25 cellular contexts compared by ENCODE assay signal in the genomic region with DNA sequence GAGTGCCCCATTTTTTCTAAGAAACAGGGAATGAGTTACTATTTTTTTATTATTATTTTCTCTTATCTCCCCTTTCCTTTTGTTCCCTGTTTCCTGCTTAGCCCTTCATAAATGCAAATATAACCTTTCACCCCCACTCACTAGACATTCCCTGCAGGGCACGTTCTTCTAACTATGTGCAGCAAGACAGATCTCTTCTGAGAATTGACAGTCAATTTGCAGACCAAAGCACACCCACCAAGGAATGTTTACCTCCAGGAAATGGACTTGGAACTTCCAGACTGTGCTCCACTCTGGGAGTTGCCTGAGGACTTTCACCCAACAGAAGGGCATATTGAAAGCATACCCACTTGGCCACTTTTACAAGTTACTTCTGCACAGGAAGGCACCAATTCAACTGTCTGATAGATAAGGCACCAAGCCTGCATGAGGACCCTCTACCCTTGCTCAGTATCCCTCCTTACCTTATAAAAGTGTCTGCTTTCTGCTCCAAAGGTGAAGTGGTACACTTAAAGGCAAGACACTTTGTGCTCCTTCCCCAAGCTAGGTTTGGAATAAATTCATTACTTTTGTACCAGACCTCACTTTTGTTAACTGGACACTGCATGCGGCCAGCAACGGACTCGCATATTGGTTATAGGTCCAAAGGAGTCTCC. TPM values are rescaled to one million over a fixed set of nuclear protein-coding genes. Genes with fewer than 3 reads are reported as not detected.
DNase-seq lines count a peak whose midpoint lies in the region; TF ChIP-seq lines count a peak whose summit lies in the region.
"Had no signal": no experiment of that assay in that cellular context is flagged by ENCODE, and none has a peak within 500 bp of the region (broad histone marks: within the 10 kb centered on the region; RNA-seq: fewer than 3 reads in every experiment).

No MANE protein-coding gene starts in this region.

- TF ChIP-seq POLR2A in spleen (IDR thresholded peaks at IDR 0.05) = no peak

- DNase-seq in KBM-7 = peak; percentile 9
- DNase-seq in colonic mucosa = peak; percentile 68
- DNase-seq in retina = no peak
- DNase-seq in activated CD4-positive, alpha-beta T cell treated with anti-CD3 and anti-CD28 coated beads, Interleukin-2, amount 50 U/mL, for 1 hour = no peak
- DNase-seq in spleen = no peak
- DNase-seq in HAP-1 (ENCODE audit: low spot score in 2 of 2) = no peak
- DNase-seq: activated CD4-positive, alpha-beta T cell treated with anti-CD3 and anti-CD28 coated beads, Interleukin-2, amount 10 ng/mL, durations not matched to agents 7 days and 5 days; CD8-positive, alpha-beta T cell; DMS79; esophagus squamous epithelium; IMR-90; NCI-H1417; NCI-H510A; nephron progenitor cell; NK-92 treated with Interleukin-12 subunit alpha and Interleukin-12 subunit beta, amount 100 ng/mL, for 24 hours; posterior cingulate gyrus; stimulated activated CD4-positive, alpha-beta T cell treated with anti-CD3 and anti-CD28 coated beads, Interleukin-2, amount 100 ng/mL, for 24 hours; T-helper 17 cell had no signal

- H3K27ac ChIP-seq in colonic mucosa = peak overlapping the region; percentile 78
- no peak overlapping the region for H3K27ac ChIP-seq in liver (ENCODE audit: low read depth in 1 of 2, low read length in 2 of 2)
- H3K27ac ChIP-seq in spleen = no peak overlapping the region
- H3K27ac ChIP-seq: ascending aorta, esophagus squamous epithelium, SK-N-MC, suprapubic skin, VCaP had no signal

- H3K9ac ChIP-seq in colonic mucosa (ENCODE audit: low read depth in 2 of 2, low read length in 2 of 2) (peak overlapping the region in 1 of 2 donors; percentile 53), liver (ENCODE audit: low read depth in 1 of 2, low read length in 2 of 2) (no peak overlapping the region)

- in situ Hi-C loops in KBM-7 (cut with MboI; ENCODE audit: low pct_unique_long_range_greater_than_20kb, low sequenced_read_pairs) (loop anchor here (5.0 kb wide), 1 partner anchor 56 kb away; no protein-coding TSS in a partner anchor), HAP-1 (cut with MboI; ENCODE audit: low sequenced_read_pairs) (loop anchor here (5.0 kb wide), 1 partner anchor 56 kb away; no protein-coding TSS in a partner anchor)

- H3K36me3 ChIP-seq in colonic mucosa (no peaks in the 10 kb centered on the region), liver (ENCODE audit: control insufficient read depth in 4 of 4, insufficient read depth in 3 of 4, low read depth in 1 of 4, low read length in 3 of 4) (no peaks in the 10 kb centered on the region), spleen (peaks cover 0 to 13% (median 0%) of the 10 kb centered on the region in 6 donors), HAP-1 (replicated peaks) (no peaks in the 10 kb centered on the region)
- H3K36me3 ChIP-seq: suprapubic skin had no signal

- H3K27me3 ChIP-seq in colonic mucosa = no peaks in the 10 kb centered on the region
- no peaks in the 10 kb centered on the region for H3K27me3 ChIP-seq in liver (ENCODE audit: control insufficient read depth in 4 of 4, insufficient read depth in 4 of 4, low read length in 3 of 4)
- no peaks in the 10 kb centered on the region for H3K27me3 ChIP-seq in spleen (replicated peaks in 1 of 7)
- no peaks in the 10 kb centered on the region for H3K27me3 ChIP-seq in HAP-1 (ENCODE audit: low read depth)
- H3K27me3 ChIP-seq: ascending aorta, esophagus squamous epithelium, suprapubic skin had no signal

- WGBS in liver = 73% methylated on average over 4 of the region's 4 CpGs
- WGBS in spleen, 5 donors = 74 to 90% (median 88%) methylated on average over 4 of the region's 4 CpGs

- H3K4me1 ChIP-seq in colonic mucosa (peaks cover 8% of the 10 kb centered on the region), liver (ENCODE audit: control insufficient read depth in 4 of 4, insufficient read depth in 4 of 4, low read length in 3 of 4) (peaks cover 0 to 10% (median 4%) of the 10 kb centered on the region in 4 donors), spleen (no peaks in the 10 kb centered on the region), HAP-1 (no peaks in the 10 kb centered on the region)
- H3K4me1 ChIP-seq: ascending aorta, esophagus squamous epithelium, suprapubic skin had no signal

- no peak overlapping the region for H3K4me3 ChIP-seq in colonic mucosa
- H3K4me3 ChIP-seq in liver (ENCODE audit: low read depth in 1 of 3, low read length in 3 of 3) = no peak overlapping the region
- H3K4me3 ChIP-seq in spleen = no peak overlapping the region
- H3K4me3 ChIP-seq in HAP-1 = no peak overlapping the region
- H3K4me3 ChIP-seq: ascending aorta, esophagus squamous epithelium, GM12878, SK-N-MC, suprapubic skin had no signal

- no peaks in the 10 kb centered on the region for H3K9me3 ChIP-seq in colonic mucosa
- H3K9me3 ChIP-seq in liver (ENCODE audit: control insufficient read depth in 4 of 4, low read length in 3 of 4) = no peaks in the 10 kb centered on the region
- H3K9me3 ChIP-seq in spleen = no peaks in the 10 kb centered on the region
- H3K9me3 ChIP-seq in HAP-1 = no peaks in the 10 kb centered on the region
- H3K9me3 ChIP-seq: ascending aorta, esophagus squamous epithelium, suprapubic skin had no signal

- peak in 1 of 2 donors; percentile 5 for TF ChIP-seq RAD21 in liver (IDR thresholded peaks at IDR 0.05)

- intact Hi-C loops in colonic mucosa (cut with DNase I) (no loop called here), spleen (cut with DNase I; ENCODE audit: low total_unique reads) (no loop called here)

- TF ChIP-seq CTCF in colonic mucosa (IDR thresholded peaks at IDR 0.05) (no peak), liver (IDR thresholded peaks at IDR 0.05; ENCODE audit: low read depth, low read length, missing input control) (no peak), spleen (IDR thresholded peaks at IDR 0.05 in 8 of 11, conservative IDR thresholded peaks at IDR 0.05 in 3 of 11) (no peak)

TF ChIP-seq in liver, 16 proteins besides CTCF, POLR2A, EP300 and RAD21 (continues in another document):
- TF ChIP-seq, protein P1, sequence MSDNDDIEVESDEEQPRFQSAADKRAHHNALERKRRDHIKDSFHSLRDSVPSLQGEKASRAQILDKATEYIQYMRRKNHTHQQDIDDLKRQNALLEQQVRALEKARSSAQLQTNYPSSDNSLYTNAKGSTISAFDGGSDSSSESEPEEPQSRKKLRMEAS (IDR thresholded peaks at IDR 0.05) = peak; percentile 21
- TF ChIP-seq JUND (IDR thresholded peaks at IDR 0.05) = no peak
- TF ChIP-seq FOXA1 (IDR thresholded peaks at IDR 0.05) = peak; percentile 18
- TF ChIP-seq RXRA (IDR thresholded peaks at IDR 0.05) = peak in 1 of 2 donors; percentile 22
- TF ChIP-seq, protein P2, sequence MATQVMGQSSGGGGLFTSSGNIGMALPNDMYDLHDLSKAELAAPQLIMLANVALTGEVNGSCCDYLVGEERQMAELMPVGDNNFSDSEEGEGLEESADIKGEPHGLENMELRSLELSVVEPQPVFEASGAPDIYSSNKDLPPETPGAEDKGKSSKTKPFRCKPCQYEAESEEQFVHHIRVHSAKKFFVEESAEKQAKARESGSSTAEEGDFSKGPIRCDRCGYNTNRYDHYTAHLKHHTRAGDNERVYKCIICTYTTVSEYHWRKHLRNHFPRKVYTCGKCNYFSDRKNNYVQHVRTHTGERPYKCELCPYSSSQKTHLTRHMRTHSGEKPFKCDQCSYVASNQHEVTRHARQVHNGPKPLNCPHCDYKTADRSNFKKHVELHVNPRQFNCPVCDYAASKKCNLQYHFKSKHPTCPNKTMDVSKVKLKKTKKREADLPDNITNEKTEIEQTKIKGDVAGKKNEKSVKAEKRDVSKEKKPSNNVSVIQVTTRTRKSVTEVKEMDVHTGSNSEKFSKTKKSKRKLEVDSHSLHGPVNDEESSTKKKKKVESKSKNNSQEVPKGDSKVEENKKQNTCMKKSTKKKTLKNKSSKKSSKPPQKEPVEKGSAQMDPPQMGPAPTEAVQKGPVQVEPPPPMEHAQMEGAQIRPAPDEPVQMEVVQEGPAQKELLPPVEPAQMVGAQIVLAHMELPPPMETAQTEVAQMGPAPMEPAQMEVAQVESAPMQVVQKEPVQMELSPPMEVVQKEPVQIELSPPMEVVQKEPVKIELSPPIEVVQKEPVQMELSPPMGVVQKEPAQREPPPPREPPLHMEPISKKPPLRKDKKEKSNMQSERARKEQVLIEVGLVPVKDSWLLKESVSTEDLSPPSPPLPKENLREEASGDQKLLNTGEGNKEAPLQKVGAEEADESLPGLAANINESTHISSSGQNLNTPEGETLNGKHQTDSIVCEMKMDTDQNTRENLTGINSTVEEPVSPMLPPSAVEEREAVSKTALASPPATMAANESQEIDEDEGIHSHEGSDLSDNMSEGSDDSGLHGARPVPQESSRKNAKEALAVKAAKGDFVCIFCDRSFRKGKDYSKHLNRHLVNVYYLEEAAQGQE (IDR thresholded peaks at IDR 0.05) = no peak
- peak; percentile 33 for TF ChIP-seq HNF4G (IDR thresholded peaks at IDR 0.05)
- TF ChIP-seq GABPA (IDR thresholded peaks at IDR 0.05 in 1 of 2, conservative IDR thresholded peaks at IDR 0.05 in 1 of 2) = no peak
- TF ChIP-seq HNF4A (conservative IDR thresholded peaks at IDR 0.05) = peak; percentile 75 to 83

RNA-seq across cellular contexts. Expression of a gene that starts 6.5 kb away (rescaled TPM):
- total RNA-seq in colonic mucosa (1 to 10 TPM; 1.6 to 1.9 TPM), liver (10 to 100 TPM in 1 of 2 donors, 1 to 10 TPM in 1; 2.1 to 11.8 TPM), spleen (10 to 100 TPM in 2 of 7 donors, 1 to 10 TPM in 5; 4.1 to 13.8 (median 9.1) TPM)
- polyA plus RNA-seq in liver (not detected), spleen (under 1 TPM in 2 of 3 donors, not detected in 1; 0.38 to 0.53 TPM)
- total RNA-seq: ascending aorta had no signal

RNA-seq across cellular contexts. Expression of a gene that starts 15.3 kb away (rescaled TPM):
- total RNA-seq in colonic mucosa (1 to 10 TPM; 2.0 TPM), liver (1 to 10 TPM; 1.3 to 7.4 TPM), spleen (10 to 100 TPM in 3 of 7 donors, 1 to 10 TPM in 4; 3.7 to 14.1 (median 8.1) TPM)
- polyA plus RNA-seq in liver (under 1 TPM in 1 of 2 donors, not detected in 1; 0.99 TPM), spleen (under 1 TPM in 2 of 3 donors, not detected in 1; 0.21 to 0.35 TPM)
- total RNA-seq: ascending aorta had no signal

RNA-seq across cellular contexts. Expression of a gene that starts 17.8 kb away (rescaled TPM):
- total RNA-seq in colonic mucosa = 1 to 10 TPM; 1.0 to 1.2 TPM
- total RNA-seq in liver = 1 to 10 TPM; 1.4 to 5.9 TPM
- polyA plus RNA-seq in liver = under 1 TPM; 0.03 to 0.49 TPM
- total RNA-seq in spleen = 1 to 10 TPM; 2.1 to 9.8 (median 5.8) TPM
- under 1 TPM; 0.24 to 0.32 (median 0.27) TPM for polyA plus RNA-seq in spleen

RNA-seq across cellular contexts. Expression of a gene that starts 29.2 kb away (rescaled TPM):
- total RNA-seq in colonic mucosa (under 1 TPM; 0.86 to 0.98 TPM), liver (1 to 10 TPM in 1 of 2 donors, under 1 TPM in 1; 0.89 to 7.8 TPM), spleen (1 to 10 TPM; 2.2 to 7.1 (median 4.4) TPM)
- polyA plus RNA-seq in liver (not detected), spleen (under 1 TPM in 1 of 3 donors, not detected in 2; 0.10 TPM)
- total RNA-seq: ascending aorta; CD8-positive, alpha-beta T cell had no signal
- polyA plus RNA-seq: IMR-90 had no signal

RNA-seq across cellular contexts. Expression of a gene that starts 46.2 kb away (rescaled TPM):
- total RNA-seq in colonic mucosa (under 1 TPM; 0.48 to 0.84 TPM), liver (1 to 10 TPM; 1.1 to 6.7 TPM), spleen (1 to 10 TPM; 2.9 to 8.8 (median 4.9) TPM)
- polyA plus RNA-seq in liver (under 1 TPM in 1 of 2 donors, not detected in 1; 0.35 TPM), spleen (not detected)
- total RNA-seq: M059J had no signal

Comparison
In these comparisons a context has a peak if more than half of its experiments do, and no peak if none do; other contexts are left out.
1. DNase-seq: peak in KBM-7 (single experiment) and colonic mucosa (single experiment); none in retina (single experiment), activated CD4-positive, alpha-beta T cell treated with anti-CD3 and anti-CD28 coated beads, Interleukin-2, amount 50 U/mL, for 1 hour (single experiment), spleen (single experiment) and HAP-1 (0 of 2).